7 cellular contexts compared by ENCODE assay signal in genomic region chr22:40584766-40585165, GRCh38. TPM values are rescaled to one million over a fixed set of nuclear protein-coding genes. Genes with fewer than 3 reads are reported as not detected.
DNase-seq lines count a peak whose midpoint lies in the region; ATAC-seq, FAIRE-seq and TF ChIP-seq lines count a peak whose summit lies in the region.
"Not testable (repeated sequence)": the region's sequence is repeated elsewhere in the genome, so short reads cannot be mapped to it uniquely, and the experiment has no call there.

No MANE protein-coding gene starts in this region.

- H3K9me3 Mint-ChIP-seq in WTC11 (peaks cover 24% of the 10 kb centered on the region), mesothelial cell of epicardium (peaks cover 12% of the 10 kb centered on the region)
- H3K9me3 Mint-ChIP-seq in activated CD4-positive, alpha-beta T cell treated with anti-CD3 and anti-CD28 coated beads, Interleukin-2, amount 10 ng/mL, durations not matched to agents 24 days and 14 days; osteocyte (ENCODE audit: unreplicated experiment); stimulated activated naive B cell treated with anti-CD40 and anti-IgM and Interleukin-4, amounts not matched to agents 10 μg/mL and 1 μg/mL and 100 μg/mL, for 72 hours: not testable (repeated sequence)

- CTCF ChIA-PET in HEK293 (lab: Yijun Ruan, JAX) (interaction anchor here (0.6 kb wide), 1 partner anchor 52 kb away, joined by 3 read pairs; the partner anchor contains the start of gene MRTFA), WTC11 (lab: Charles Lee) (interaction anchor here (0.6 kb wide), 2 partner anchors 124 to 151 kb away, joined by 3 to 4 read pairs; no protein-coding TSS in a partner anchor), GM12878 (lab: Yijun Ruan, JAX) (interaction anchor here (1.0 to 3.8 kb wide), 2 partner anchors 9 to 62 kb away, joined by 5 to 20 read pairs; no protein-coding TSS in a partner anchor)

- H3K4me2 ChIP-seq in GM12878 (ENCODE audit: control insufficient read depth, insufficient read depth), result peak overlapping the region; percentile 66

- H3K27ac ChIP-seq in HEK293 (ENCODE audit: extremely low read depth, low read depth, low read length) (0 out of 2 replicates have a peak overlapping the region, but pooled peaks have one; percentile 42), GM12878 (ENCODE audit: control insufficient read depth, insufficient read depth) (peak overlapping the region; percentile 66)

- POLR2A ChIA-PET in HEK293 (lab: Yijun Ruan, JAX), result not testable (repeated sequence)
- POLR2A ChIA-PET in WTC11 (lab: Charles Lee), result interaction anchor here (0.6 kb wide), 1 partner anchor 1247 kb away, joined by 4 read pairs; no protein-coding TSS in a partner anchor
- POLR2A ChIA-PET in GM12878 (lab: Charles Lee), result interaction anchor here (0.6 to 3.4 kb wide), 7 partner anchors 43 to 419 kb away, joined by 3 to 22 read pairs (median 5); no protein-coding TSS in a partner anchor

- not testable (repeated sequence) for DNase-seq in WTC11 (ENCODE audit: low spot score); activated CD4-positive, alpha-beta T cell treated with anti-CD3 and anti-CD28 coated beads, Interleukin-2, amount 10 ng/mL, durations not matched to agents 24 days and 14 days; GM12878 (ENCODE audit: low read depth, low spot score); mesothelial cell of epicardium (ENCODE audit: low spot score in 2 of 2, unreplicated experiment in 2 of 2); osteocyte (ENCODE audit: extremely low spot score, unreplicated experiment); stimulated activated naive B cell treated with anti-CD40 and anti-IgM and Interleukin-4, amounts not matched to agents 10 μg/mL and 1 μg/mL and 100 μg/mL, for 72 hours

- not testable (repeated sequence) for H3K4me3 ChIP-seq in HEK293 (ENCODE audit: low read depth, low read length); GM12878

- H3K9ac ChIP-seq in GM12878 (ENCODE audit: control insufficient read depth, insufficient read depth, low read length), result not testable (repeated sequence)

- H3K36me3 Mint-ChIP-seq in WTC11 (peaks cover 24% of the 10 kb centered on the region), mesothelial cell of epicardium (peaks cover 28% of the 10 kb centered on the region), osteocyte (ENCODE audit: unreplicated experiment) (peaks cover 17% of the 10 kb centered on the region)
- H3K36me3 Mint-ChIP-seq in activated CD4-positive, alpha-beta T cell treated with anti-CD3 and anti-CD28 coated beads, Interleukin-2, amount 10 ng/mL, durations not matched to agents 24 days and 14 days (ENCODE audit: low read depth), result peaks cover 14% of the 10 kb centered on the region
- peaks cover 12 to 36% of the 10 kb centered on the region in 2 donors for H3K36me3 Mint-ChIP-seq in stimulated activated naive B cell treated with anti-CD40 and anti-IgM and Interleukin-4, amounts not matched to agents 10 μg/mL and 1 μg/mL and 100 μg/mL, for 72 hours

- not testable (repeated sequence) for TF ChIP-seq CTCF in HEK293 (tag by site-specific recombination; IDR thresholded peaks at IDR 0.05); WTC11 (IDR thresholded peaks at IDR 0.05); GM12878 (IDR thresholded peaks at IDR 0.05 in 2 of 3, conservative IDR thresholded peaks at IDR 0.05 in 1 of 3; ENCODE audit: control insufficient read depth in 2 of 3, extremely low read depth in 1 of 3, insufficient read depth in 1 of 3, low read depth in 3 of 3, low read length in 3 of 3); mesothelial cell of epicardium (IDR thresholded peaks at IDR 0.05; ENCODE audit: unreplicated experiment); osteocyte (IDR thresholded peaks at IDR 0.05)

- not testable (repeated sequence) for H3K4me3 Mint-ChIP-seq in WTC11; activated CD4-positive, alpha-beta T cell treated with anti-CD3 and anti-CD28 coated beads, Interleukin-2, amount 10 ng/mL, durations not matched to agents 24 days and 14 days; mesothelial cell of epicardium; osteocyte (ENCODE audit: unreplicated experiment); stimulated activated naive B cell treated with anti-CD40 and anti-IgM and Interleukin-4, amounts not matched to agents 10 μg/mL and 1 μg/mL and 100 μg/mL, for 72 hours

- TF ChIP-seq RAD21 in GM12878 (IDR thresholded peaks at IDR 0.05; ENCODE audit: insufficient read depth, low read depth, low read length), result not testable (repeated sequence)

- ATAC-seq in WTC11; GM12878; stimulated activated naive B cell treated with anti-CD40 and anti-IgM and Interleukin-4, amounts not matched to agents 10 μg/mL and 1 μg/mL and 100 μg/mL, for 72 hours (replicated peaks): not testable (repeated sequence)

- TF ChIP-seq EP300 in GM12878 (IDR thresholded peaks at IDR 0.05; ENCODE audit: borderline replicate concordance in 1 of 2, control insufficient read depth in 1 of 2, low read depth in 2 of 2, low read length in 2 of 2), result not testable (repeated sequence)

- in situ Hi-C loops in GM12878 (cut with MboI), result not testable (repeated sequence)

- H4K20me1 ChIP-seq in GM12878 (ENCODE audit: control insufficient read depth, insufficient read depth), result not testable (repeated sequence)

- not testable (repeated sequence) for H3K9me3 ChIP-seq in HEK293 (ENCODE audit: control insufficient read depth, insufficient read depth, low read depth, low read length); GM12878 (replicated peaks; ENCODE audit: control insufficient read depth, insufficient read depth, low read length)

- intact Hi-C loops in activated CD4-positive, alpha-beta T cell treated with anti-CD3 and anti-CD28 coated beads, Interleukin-2, amount 10 ng/mL, durations not matched to agents 24 days and 14 days (cut with micrococcal nuclease); GM12878 (cut with micrococcal nuclease; ENCODE audit: unreplicated experiment): not testable (repeated sequence)

- FAIRE-seq in GM12878 (lab: Jason Lieb, UNC), result not testable (repeated sequence)

- RAD21 ChIA-PET in GM12878 (lab: Charles Lee; ENCODE audit: unreplicated experiment), result interaction anchor here (0.9 to 1.5 kb wide), 4 partner anchors 8 to 60 kb away, joined by 3 to 5 read pairs (median 4); no protein-coding TSS in a partner anchor

- H3K27me3 Mint-ChIP-seq in WTC11 (ENCODE audit: low read depth); activated CD4-positive, alpha-beta T cell treated with anti-CD3 and anti-CD28 coated beads, Interleukin-2, amount 10 ng/mL, durations not matched to agents 24 days and 14 days; mesothelial cell of epicardium (ENCODE audit: low read depth); osteocyte (ENCODE audit: unreplicated experiment); stimulated activated naive B cell treated with anti-CD40 and anti-IgM and Interleukin-4, amounts not matched to agents 10 μg/mL and 1 μg/mL and 100 μg/mL, for 72 hours: not testable (repeated sequence)

- not testable (repeated sequence) for H3K27me3 ChIP-seq in GM12878 (replicated peaks in 1 of 2; ENCODE audit: control insufficient read depth in 2 of 2, insufficient read depth in 2 of 2, low read length in 1 of 2)

- not testable (repeated sequence) for H3K4me1 Mint-ChIP-seq in WTC11
- H3K4me1 Mint-ChIP-seq in activated CD4-positive, alpha-beta T cell treated with anti-CD3 and anti-CD28 coated beads, Interleukin-2, amount 10 ng/mL, durations not matched to agents 24 days and 14 days, result peaks cover 33% of the 10 kb centered on the region
- H3K4me1 Mint-ChIP-seq in mesothelial cell of epicardium, result peaks cover 36% of the 10 kb centered on the region
- H3K4me1 Mint-ChIP-seq in osteocyte (ENCODE audit: unreplicated experiment), result peaks cover 56% of the 10 kb centered on the region
- H3K4me1 Mint-ChIP-seq in stimulated activated naive B cell treated with anti-CD40 and anti-IgM and Interleukin-4, amounts not matched to agents 10 μg/mL and 1 μg/mL and 100 μg/mL, for 72 hours, result peaks cover 22 to 36% of the 10 kb centered on the region in 2 donors

- H3K79me2 ChIP-seq in GM12878 (ENCODE audit: control insufficient read depth, insufficient read depth, low read length), result peaks cover 31% of the 10 kb centered on the region

- WGBS in GM12878 (ENCODE audit: insufficient coverage, insufficient replicate concordance, low lambda C conversion rate, missing lambda C conversion rate), result 97% methylated on average over 9 of the region's 9 CpGs

- H3K4me1 ChIP-seq in HEK293 (ENCODE audit: control insufficient read depth, insufficient read depth, low read length), result not testable (repeated sequence)
- peaks cover 30% of the 10 kb centered on the region for H3K4me1 ChIP-seq in GM12878 (ENCODE audit: control insufficient read depth, insufficient read depth, low read length)

- SMC1A ChIA-PET in GM12878 (lab: Charles Lee; ENCODE audit: uncharacterized antibody, unreplicated experiment), result interaction anchor here (0.6 to 5.8 kb wide), 6 partner anchors 9 to 63 kb away, joined by 3 to 69 read pairs (median 4); no protein-coding TSS in a partner anchor

- H3K27ac Mint-ChIP-seq in WTC11 (0 out of 2 replicates have a peak overlapping the region, but pooled peaks have one; percentile 13), mesothelial cell of epicardium (peak overlapping the region; percentile 35), osteocyte (ENCODE audit: unreplicated experiment) (peak overlapping the region; percentile 43)
- H3K27ac Mint-ChIP-seq in activated CD4-positive, alpha-beta T cell treated with anti-CD3 and anti-CD28 coated beads, Interleukin-2, amount 10 ng/mL, durations not matched to agents 24 days and 14 days, result peak overlapping the region; percentile 48
- peak overlapping the region; percentile 26 for H3K27ac Mint-ChIP-seq in stimulated activated naive B cell treated with anti-CD40 and anti-IgM and Interleukin-4, amounts not matched to agents 10 μg/mL and 1 μg/mL and 100 μg/mL, for 72 hours

- not testable (repeated sequence) for H3K36me3 ChIP-seq in HEK293 (ENCODE audit: control insufficient read depth in 2 of 2, insufficient read depth in 1 of 2, low read length in 2 of 2); GM12878 (ENCODE audit: control insufficient read depth in 2 of 2, insufficient read depth in 2 of 2, low read length in 1 of 2)

- not testable (repeated sequence) for H2AFZ ChIP-seq in GM12878 (ENCODE audit: control insufficient read depth, low read depth, low read length)

- not testable (repeated sequence) for TF ChIP-seq POLR2A in GM12878 (IDR thresholded peaks at IDR 0.05; ENCODE audit: low read depth, low read length)

- not testable (repeated sequence) for BruUV-seq in GM12878 (replicated peaks; lab: Mats Ljungman, UMichigan)

RNA-seq across cellular contexts. Expression of gene MRTFA, which starts 51.8 kb away (rescaled TPM):
- 39.7 to 49.8 TPM (median 48.4 TPM) in 3 replicates for total RNA-seq in WTC11 (2021)
- 51.7 and 51.9 TPM in 2 replicates for total RNA-seq in activated CD4-positive, alpha-beta T cell treated with anti-CD3 and anti-CD28 coated beads, Interleukin-2, amount 10 ng/mL, durations not matched to agents 24 days and 14 days
- total RNA-seq in GM12878 (2013; cell fraction: nucleolus; rRNA removed), result 133 and 151 TPM in 2 replicates
- 27.2 and 27.5 TPM in 2 replicates for total RNA-seq in GM12878 (2014; rRNA removed)
- 9.5 and 11.3 TPM in 2 replicates for total RNA-seq in GM12878 (2014; rRNA removed; fragmentation: Illumina TruSeq; extraction: Trizol)
- total RNA-seq in GM12878 (2021), result 58.6 and 63.9 TPM in 2 replicates
- polyA plus RNA-seq in GM12878 (2011; ENCODE audit: low read depth), result 14.4 TPM
- polyA plus RNA-seq in GM12878 (2011; rRNA removed), result 4.1 and 4.3 TPM in 2 replicates
- 5.8 and 7.9 TPM in 2 replicates for polyA plus RNA-seq in GM12878 (2011; cell fraction: cytosol; rRNA removed)
- polyA plus RNA-seq in GM12878 (2011; cell fraction: nucleus; rRNA removed), result 16.2 and 28.6 TPM in 2 replicates
- 27.0 and 29.9 TPM in 2 replicates for polyA plus RNA-seq in GM12878 (2012)
- 14.1 and 17.0 TPM in 2 replicates for polyA plus RNA-seq in GM12878 (2014; fragmentation: Illumina TruSeq; extraction: Trizol)
- 1 to 10 TPM; 2.0 to 2.6 TPM for polyA plus RNA-seq in GM12878 (2014; fragmentation: Nextera tagmentation; extraction: Ambion mirVana)
- 18.9 and 25.9 TPM in 2 replicates for polyA plus RNA-seq in GM12878 (2014; rRNA removed)
- 10 to 100 TPM; 29.1 to 29.6 TPM for polyA plus RNA-seq in GM12878 (2016; fragmentation: Nextera tagmentation; extraction: Ambion mirVana)
- polyA minus RNA-seq in GM12878 (2011; rRNA and poly(A)+ RNA removed), result 23.8 and 24.5 TPM in 2 replicates
- 10.1 and 11.6 TPM in 2 replicates for polyA minus RNA-seq in GM12878 (2011; cell fraction: cytosol; rRNA and poly(A)+ RNA removed)
- polyA minus RNA-seq in GM12878 (2011; cell fraction: nucleus; rRNA and poly(A)+ RNA removed), result 25.5 and 49.7 TPM in 2 replicates
- total RNA-seq in mesothelial cell of epicardium, result 105 to 109 TPM (median 108 TPM) in 3 replicates
- 59.0 and 71.9 TPM in 2 replicates for total RNA-seq in osteocyte
